ENCODE assay signal across 9 cellular contexts in the genomic region with DNA sequence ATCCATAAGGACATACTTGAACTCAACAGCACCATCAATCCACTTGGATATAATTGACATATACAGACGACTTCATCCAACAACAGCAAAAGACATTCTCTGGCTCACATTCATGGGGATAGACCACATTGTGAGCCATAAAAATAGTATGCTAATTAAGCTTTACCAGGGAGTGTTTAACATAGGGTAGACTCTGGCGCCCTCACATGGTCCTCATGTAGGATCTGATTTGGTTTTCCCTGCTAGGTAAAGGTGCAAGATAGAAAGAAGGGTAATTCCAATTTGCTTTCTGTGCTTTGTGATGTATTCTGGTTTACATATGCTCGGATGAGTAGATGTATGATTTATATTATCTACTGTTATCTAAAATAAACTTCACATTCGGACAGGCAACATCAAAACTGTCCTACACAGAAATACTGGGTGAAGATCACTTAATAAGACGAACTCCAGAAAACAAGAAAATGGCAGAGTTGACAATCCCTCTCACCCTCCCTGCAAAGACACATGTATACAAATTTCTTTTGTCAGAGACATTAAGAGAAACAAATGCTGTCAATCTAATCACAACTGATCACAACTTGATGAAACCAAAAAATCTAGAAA. TPM values are rescaled to one million over a fixed set of nuclear protein-coding genes. Genes with fewer than 3 reads are reported as not detected.
DNase-seq lines count a peak whose midpoint lies in the region; ATAC-seq, FAIRE-seq and TF ChIP-seq lines count a peak whose summit lies in the region.
"Had no signal": no experiment of that assay in that cellular context is flagged by ENCODE, and none has a peak within 500 bp of the region (broad histone marks: within the 10 kb centered on the region; RNA-seq: fewer than 3 reads in every experiment).

No MANE protein-coding gene starts in this region.

- H3K4me3 Mint-ChIP-seq in activated naive CD8-positive, alpha-beta T cell treated with anti-CD3 and anti-CD28 coated beads, Interleukin-2, amount 50 U/mL, for 24 hours, result no peak overlapping the region
- no peak overlapping the region for H3K4me3 Mint-ChIP-seq in activated naive CD8-positive, alpha-beta T cell treated with anti-CD3 and anti-CD28 coated beads for 36 hours

- no peaks in the 10 kb centered on the region for H3K9me3 ChIP-seq in keratinocyte (ENCODE audit: control insufficient read depth, low read depth, low read length)

- no peaks in the 10 kb centered on the region for H4K20me1 ChIP-seq in keratinocyte (ENCODE audit: control insufficient read depth, extremely low read depth, insufficient read depth, low read length)

- H3K27ac ChIP-seq in VCaP (no peak overlapping the region), keratinocyte (ENCODE audit: control insufficient read depth, insufficient read depth, low read length) (no peak overlapping the region)

- peaks cover 3% of the 10 kb centered on the region for H3K4me1 Mint-ChIP-seq in activated naive CD8-positive, alpha-beta T cell treated with anti-CD3 and anti-CD28 coated beads, Interleukin-2, amount 50 U/mL, for 24 hours
- H3K4me1 Mint-ChIP-seq in activated naive CD8-positive, alpha-beta T cell treated with anti-CD3 and anti-CD28 coated beads for 36 hours, result peaks cover 2% of the 10 kb centered on the region

- no peaks in the 10 kb centered on the region for H3K9me3 Mint-ChIP-seq in activated naive CD8-positive, alpha-beta T cell treated with anti-CD3 and anti-CD28 coated beads, Interleukin-2, amount 50 U/mL, for 24 hours
- no peaks in the 10 kb centered on the region for H3K9me3 Mint-ChIP-seq in activated naive CD8-positive, alpha-beta T cell treated with anti-CD3 and anti-CD28 coated beads for 36 hours

- dilution Hi-C loops in keratinocyte (cut with MboI; ENCODE audit: extremely low pct_ligation_motif_present, low sequenced_read_pairs), result no loop called here

- H3K27me3 Mint-ChIP-seq in activated naive CD8-positive, alpha-beta T cell treated with anti-CD3 and anti-CD28 coated beads, Interleukin-2, amount 50 U/mL, for 24 hours, result peaks cover 53% of the 10 kb centered on the region
- H3K27me3 Mint-ChIP-seq in activated naive CD8-positive, alpha-beta T cell treated with anti-CD3 and anti-CD28 coated beads for 36 hours, result peaks cover 57% of the 10 kb centered on the region

- peaks cover 29% of the 10 kb centered on the region for H3K27me3 ChIP-seq in keratinocyte (ENCODE audit: control insufficient read depth, extremely low read depth, insufficient read depth, low read length)

- no peak for ATAC-seq in activated naive CD8-positive, alpha-beta T cell treated with anti-CD3 and anti-CD28 coated beads, Interleukin-2, amount 50 U/mL, for 24 hours
- no peak for ATAC-seq in HG02678 (IDR thresholded peaks at IDR 0.05; ENCODE audit: unreplicated experiment)
- no peak for ATAC-seq in HG02623 (IDR thresholded peaks at IDR 0.05; ENCODE audit: unreplicated experiment)

- FAIRE-seq in keratinocyte (lab: Jason Lieb, UNC), result peak; percentile 29
- FAIRE-seq: G401.6 had no signal

- H3K9me1 ChIP-seq in keratinocyte (ENCODE audit: control insufficient read depth, extremely low read depth, insufficient read depth, low read length), result no peaks in the 10 kb centered on the region

- H3K4me2 ChIP-seq in keratinocyte (ENCODE audit: control insufficient read depth, extremely low read depth, insufficient read depth, low read depth, low read length), result no peak overlapping the region

- no peaks in the 10 kb centered on the region for H3K36me3 ChIP-seq in keratinocyte (ENCODE audit: control insufficient read depth in 2 of 2, extremely low read depth in 1 of 2, insufficient read depth in 2 of 2, low read length in 2 of 2)

- H3K79me2 ChIP-seq in keratinocyte (ENCODE audit: control insufficient read depth, insufficient read depth, low read length), result no peaks in the 10 kb centered on the region

- peak; percentile 83 for TF ChIP-seq CTCF in VCaP (conservative IDR thresholded peaks at IDR 0.05)
- TF ChIP-seq CTCF in keratinocyte (optimal IDR thresholded peaks at IDR 0.05 in 1 of 3, IDR thresholded peaks at IDR 0.05 in 1 of 3, conservative IDR thresholded peaks at IDR 0.05 in 1 of 3; ENCODE audit: extremely low read depth in 1 of 3, insufficient read depth in 2 of 3, low read length in 3 of 3), result peak; percentile 68 to 75 (median 72)

- H2AFZ ChIP-seq in keratinocyte (ENCODE audit: control insufficient read depth, low read length), result no peak overlapping the region

- H3K4me1 ChIP-seq in keratinocyte (ENCODE audit: control insufficient read depth, extremely low read depth, insufficient read depth, low read length), result no peaks in the 10 kb centered on the region

- no peak overlapping the region for H3K27ac Mint-ChIP-seq in activated naive CD8-positive, alpha-beta T cell treated with anti-CD3 and anti-CD28 coated beads, Interleukin-2, amount 50 U/mL, for 24 hours
- H3K27ac Mint-ChIP-seq in activated naive CD8-positive, alpha-beta T cell treated with anti-CD3 and anti-CD28 coated beads for 36 hours, result no peak overlapping the region

- DNase-seq in activated naive CD8-positive, alpha-beta T cell treated with anti-CD3 and anti-CD28 coated beads, Interleukin-2, amount 50 U/mL, for 24 hours, result peak; percentile 14
- DNase-seq in activated naive CD8-positive, alpha-beta T cell treated with anti-CD3 and anti-CD28 coated beads for 36 hours, result no peak
- peak; percentile 54 for DNase-seq in NCI-H1694 (lab: John Stamatoyannopoulos, UW)
- DNase-seq in keratinocyte (ENCODE audit: low read depth, low spot score), result no peak
- no peak for DNase-seq in ureter (ENCODE audit: low spot score)

- no peak overlapping the region for H3K9ac ChIP-seq in keratinocyte (ENCODE audit: control insufficient read depth, extremely low read depth, insufficient read depth, low read length)

- H3K4me3 ChIP-seq in keratinocyte (ENCODE audit: control insufficient read depth in 2 of 3, extremely low read depth in 1 of 3, insufficient read depth in 2 of 3, low read depth in 1 of 3, low read length in 3 of 3), result no peak overlapping the region

- H3K36me3 Mint-ChIP-seq in activated naive CD8-positive, alpha-beta T cell treated with anti-CD3 and anti-CD28 coated beads, Interleukin-2, amount 50 U/mL, for 24 hours (ENCODE audit: low read depth), result no peaks in the 10 kb centered on the region
- H3K36me3 Mint-ChIP-seq in activated naive CD8-positive, alpha-beta T cell treated with anti-CD3 and anti-CD28 coated beads for 36 hours, result no peaks in the 10 kb centered on the region

RNA-seq across cellular contexts. Expression of gene CR1L, which starts 27.7 kb away (rescaled TPM):
- total RNA-seq in activated naive CD8-positive, alpha-beta T cell treated with anti-CD3 and anti-CD28 coated beads for 36 hours, result not detected
- not detected in 3 replicates for polyA plus RNA-seq in keratinocyte
- polyA plus RNA-seq in keratinocyte (2011; ENCODE audit: low read depth), result not detected
- not detected in 2 replicates for polyA plus RNA-seq in keratinocyte (2011; cell fraction: cytosol; rRNA removed)
- polyA plus RNA-seq in keratinocyte (2011; cell fraction: nucleus; rRNA removed), result not detected in 2 replicates
- not detected in 2 replicates for polyA plus RNA-seq in keratinocyte (2012; ENCODE audit: low replicate concordance)
- 0.13 TPM in 1 of 3 replicates, not detected in the others for polyA minus RNA-seq in keratinocyte
- not detected for polyA minus RNA-seq in keratinocyte (2011; cell fraction: cytosol; rRNA and poly(A)+ RNA removed)
- polyA minus RNA-seq in keratinocyte (2011; cell fraction: nucleus; rRNA and poly(A)+ RNA removed), result not detected in 2 replicates
- total RNA-seq in ureter, result not detected

Comparison
In these comparisons a context has a peak if more than half of its experiments do, and no peak if none do; other contexts are left out.
1. DNase-seq: peak in activated naive CD8-positive, alpha-beta T cell treated with anti-CD3 and anti-CD28 coated beads, Interleukin-2, amount 50 U/mL, for 24 hours (single experiment) and NCI-H1694 (single experiment); none in activated naive CD8-positive, alpha-beta T cell treated with anti-CD3 and anti-CD28 coated beads for 36 hours (single experiment), keratinocyte (single experiment) and ureter (single experiment).